ENCODE assay signal across 8 cellular contexts in genomic region chr3:75429561-75430220, GRCh38.
A peak's percentile ranks its signal among the peaks of the same experiment; 100 is the strongest.
DNase-seq lines count a peak whose midpoint lies in the region; ATAC-seq, FAIRE-seq and TF ChIP-seq lines count a peak whose summit lies in the region.
"Not testable (repeated sequence)": the region's sequence is repeated elsewhere in the genome, so short reads cannot be mapped to it uniquely, and the experiment has no call there.

No MANE protein-coding gene starts in this region.

- H3K4me2 ChIP-seq in HepG2 (ENCODE audit: low read depth, low read length), result not testable (repeated sequence)

- not testable (repeated sequence) for H3K9ac ChIP-seq in HepG2 (ENCODE audit: insufficient read depth, low read depth, low read length)

- H3K4me1 Mint-ChIP-seq in T-helper 17 cell, result peaks cover 12% of the 10 kb centered on the region

- H3K9me3 ChIP-seq in T-helper 17 cell (ENCODE audit: control insufficient read depth, low read length, poor library complexity, severe bottlenecking); HepG2 (ENCODE audit: low read length): not testable (repeated sequence)

- H4K20me1 ChIP-seq in HepG2 (ENCODE audit: insufficient read depth, low read length), result not testable (repeated sequence)

- not testable (repeated sequence) for H3K4me3 ChIP-seq in epithelial cell of esophagus (ENCODE audit: low read length); HepG2 (replicated peaks in 1 of 3; ENCODE audit: insufficient read depth in 1 of 3, low read depth in 2 of 3, low read length in 3 of 3)

- not testable (repeated sequence) for H3K27ac Mint-ChIP-seq in T-helper 17 cell

- TF ChIP-seq POLR2A in HepG2 (IDR thresholded peaks at IDR 0.05; ENCODE audit: insufficient read depth in 1 of 2, low read depth in 2 of 2, low read length in 2 of 2), result not testable (repeated sequence)

- not testable (repeated sequence) for H2AFZ ChIP-seq in HepG2 (ENCODE audit: low read length)

- TF ChIP-seq EP300 in HepG2 (IDR thresholded peaks at IDR 0.05; ENCODE audit: low read depth in 2 of 2, low read length in 2 of 2); HepG2 (CRISPR knock-in tag; IDR thresholded peaks at IDR 0.05; ENCODE audit: borderline replicate concordance): not testable (repeated sequence)

- H3K36me3 ChIP-seq in HepG2 (replicated peaks in 1 of 2; ENCODE audit: control insufficient read depth in 1 of 2, insufficient read depth in 2 of 2, low read length in 2 of 2), result not testable (repeated sequence)

- FAIRE-seq in HepG2 (lab: Jason Lieb, UNC), result peak; percentile 40

- H3K4me1 ChIP-seq in HepG2 (ENCODE audit: insufficient read depth, low read length), result peaks cover 18% of the 10 kb centered on the region

- not testable (repeated sequence) for H3K27me3 Mint-ChIP-seq in T-helper 17 cell

- CTCF ChIA-PET in HepG2 (lab: Yijun Ruan, JAX; ENCODE audit: low intra/inter-chr PET ratio, low total read pairs), result interaction anchor here (1.3 kb wide), 1 partner anchor 135 kb away, joined by 6 read pairs; no protein-coding TSS in a partner anchor

- H3K27me3 ChIP-seq in HepG2 (ENCODE audit: control insufficient read depth in 1 of 2, insufficient read depth in 2 of 2, low read length in 2 of 2), result not testable (repeated sequence)

- POLR2A ChIA-PET in HepG2 (lab: Yijun Ruan, JAX), result not testable (repeated sequence)

- ATAC-seq in T-helper 17 cell, HepG2: not testable (repeated sequence)

- not testable (repeated sequence) for H3K4me3 Mint-ChIP-seq in T-helper 17 cell

- TF ChIP-seq CTCF in GM12873 (IDR thresholded peaks at IDR 0.05; ENCODE audit: insufficient read depth, low read depth, low read length, missing control alignments) (peak; percentile 52), epithelial cell of esophagus (IDR thresholded peaks at IDR 0.05; ENCODE audit: insufficient read depth, low read depth, low read length, missing control alignments) (peak; percentile 45), HepG2 (CRISPR knock-in tag; IDR thresholded peaks at IDR 0.05) (peak; percentile 87)

- in situ Hi-C loops in HepG2 (cut with HindIII; ENCODE audit: extremely low pct_ligation_motif_present, low pct_unique_long_range_greater_than_20kb), result loop anchor here (10.0 kb wide), 1 partner anchor 135 kb away; no protein-coding TSS in a partner anchor

- not testable (repeated sequence) for BruUV-seq in HepG2 (replicated peaks; lab: Mats Ljungman, UMichigan)

- H3K36me3 Mint-ChIP-seq in T-helper 17 cell (ENCODE audit: low read depth), result not testable (repeated sequence)

- not testable (repeated sequence) for H3K27ac ChIP-seq in HepG2 (ENCODE audit: extremely low read length, insufficient read depth, low read length)

- intact Hi-C loops in HepG2 (cut with micrococcal nuclease; ENCODE audit: unreplicated experiment), result loop anchor here (1.0 to 10.0 kb wide), 4 partner anchors 135 to 235 kb away; no protein-coding TSS in a partner anchor

- not testable (repeated sequence) for H3K79me2 ChIP-seq in HepG2 (ENCODE audit: insufficient read depth, low read length)

- TF ChIP-seq RAD21 in HepG2 (CRISPR knock-in tag; IDR thresholded peaks at IDR 0.05), result peak; percentile 47

- WGBS in HepG2 (ENCODE audit: low lambda C conversion rate), result 67% methylated on average over 7 of the region's 9 CpGs

- DNase-seq in NCI-H187 treated with DMSO at 0.1 percent for 48 hours (lab: John Stamatoyannopoulos, UW) (peak; percentile 0), T-helper 17 cell (peak; percentile 37 to 52 (median 43)), epithelial cell of esophagus (ENCODE audit: low read depth) (peak; percentile 36), HepG2 (ENCODE audit: low spot score) (peak; percentile 62), ureter (ENCODE audit: low spot score) (peak; percentile 61)
- DNase-seq in activated effector memory CD4-positive, alpha-beta T cell treated with anti-CD3 and anti-CD28 coated beads, Interleukin-2, amount 50 U/mL, for 16 hours, result peak; percentile 89
- DNase-seq in stimulated activated CD4-positive, alpha-beta T cell treated with anti-CD3 and anti-CD28 coated beads, Interleukin-12 subunit alpha, Interleukin-12 subunit beta, amount 100 ng/mL, for 24 hours (ENCODE audit: low read depth in 2 of 2), result peak; percentile 51 to 57

TF ChIP-seq in HepG2, 621 proteins besides CTCF, POLR2A, EP300 and RAD21 (continues in another document):
- TF ChIP-seq ZNF274 (CRISPR knock-in tag; IDR thresholded peaks at IDR 0.05) (0 out of 2 replicates have a peak, but pooled peaks have one; percentile 22), ZBED4 (CRISPR knock-in tag; IDR thresholded peaks at IDR 0.05; ENCODE audit: borderline replicate concordance) (peak; percentile 43; the same call in 1 of the 2 replicates), FOSL2 (CRISPR knock-in tag; IDR thresholded peaks at IDR 0.05) (peak; percentile 94), TFAP4 (IDR thresholded peaks at IDR 0.05; ENCODE audit: borderline replicate concordance, low read depth) (peak; percentile 62; the same call in 1 of the 2 replicates), SMC3 (IDR thresholded peaks at IDR 0.05; ENCODE audit: low read length) (peak; percentile 67), SALL1 (CRISPR knock-in tag; IDR thresholded peaks at IDR 0.05) (peak; percentile 19; the same call in 1 of the 2 replicates), THRA (CRISPR knock-in tag; IDR thresholded peaks at IDR 0.05; ENCODE audit: borderline replicate concordance) (peak; percentile 35; the same call in 1 of the 2 replicates), RXRB (CRISPR knock-in tag; IDR thresholded peaks at IDR 0.05; ENCODE audit: borderline replicate concordance) (peak; percentile 31; the same call in 1 of the 2 replicates), ELF3 (CRISPR knock-in tag; IDR thresholded peaks at IDR 0.05) (0 out of 2 replicates have a peak, but pooled peaks have one; percentile 11)
- TF ChIP-seq, protein P1, sequence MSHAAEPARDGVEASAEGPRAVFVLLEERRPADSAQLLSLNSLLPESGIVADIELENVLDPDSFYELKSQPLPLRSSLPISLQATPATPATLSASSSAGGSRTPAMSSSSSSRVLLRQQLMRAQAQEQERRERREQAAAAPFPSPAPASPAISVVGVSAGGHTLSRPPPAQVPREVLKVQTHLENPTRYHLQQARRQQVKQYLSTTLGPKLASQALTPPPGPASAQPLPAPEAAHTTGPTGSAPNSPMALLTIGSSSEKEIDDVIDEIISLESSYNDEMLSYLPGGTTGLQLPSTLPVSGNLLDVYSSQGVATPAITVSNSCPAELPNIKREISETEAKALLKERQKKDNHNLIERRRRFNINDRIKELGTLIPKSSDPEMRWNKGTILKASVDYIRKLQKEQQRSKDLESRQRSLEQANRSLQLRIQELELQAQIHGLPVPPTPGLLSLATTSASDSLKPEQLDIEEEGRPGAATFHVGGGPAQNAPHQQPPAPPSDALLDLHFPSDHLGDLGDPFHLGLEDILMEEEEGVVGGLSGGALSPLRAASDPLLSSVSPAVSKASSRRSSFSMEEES (CRISPR knock-in tag; IDR thresholded peaks at IDR 0.05), result 0 out of 2 replicates have a peak, but pooled peaks have one; percentile 33
- TF ChIP-seq, protein P2, sequence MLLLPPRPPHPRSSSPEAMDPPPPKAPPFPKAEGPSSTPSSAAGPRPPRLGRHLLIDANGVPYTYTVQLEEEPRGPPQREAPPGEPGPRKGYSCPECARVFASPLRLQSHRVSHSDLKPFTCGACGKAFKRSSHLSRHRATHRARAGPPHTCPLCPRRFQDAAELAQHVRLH (CRISPR knock-in tag; IDR thresholded peaks at IDR 0.05; ENCODE audit: borderline replicate concordance, low read depth), result 0 out of 2 replicates have a peak, but pooled peaks have one; percentile 27

Comparison
In these comparisons a context has a peak if more than half of its experiments do, and no peak if none do; other contexts are left out.
1. DNase-seq: peak in every context shown above with its lines; median percentile 89 in activated effector memory CD4-positive, alpha-beta T cell treated with anti-CD3 and anti-CD28 coated beads, Interleukin-2, amount 50 U/mL, for 16 hours; 62 in HepG2; 61 in ureter; 54 in stimulated activated CD4-positive, alpha-beta T cell treated with anti-CD3 and anti-CD28 coated beads, Interleukin-12 subunit alpha, Interleukin-12 subunit beta, amount 100 ng/mL, for 24 hours; 43 in T-helper 17 cell; 36 in epithelial cell of esophagus; 0 in NCI-H187 treated with DMSO at 0.1 percent for 48 hours.